ENCODE assay signal across 20 cellular contexts in genomic region chr11:23502821-23503220, GRCh38.
"Had no signal": no experiment of that assay in that cellular context is flagged by ENCODE, and none has a peak within 500 bp of the region (broad histone marks: within the 10 kb centered on the region; RNA-seq: fewer than 3 reads in every experiment).

No MANE protein-coding gene starts in this region.

- H3K36me3 Mint-ChIP-seq: activated naive CD8-positive, alpha-beta T cell treated with anti-CD3 and anti-CD28 coated beads, Interleukin-2, amount 10 ng/mL, durations not matched to agents 7 days and 5 days; naive thymus-derived CD4-positive, alpha-beta T cell; type B pancreatic cell had no signal

- H3K27ac Mint-ChIP-seq: activated B cell treated with CpG ODN at 0.5 μM for 24 hours; activated CD4-positive, alpha-beta T cell treated with anti-CD3 and anti-CD28 coated beads for 36 hours; activated naive CD4-positive, alpha-beta T cell treated with anti-CD3 and anti-CD28 coated beads for 36 hours; activated naive CD8-positive, alpha-beta T cell treated with anti-CD3 and anti-CD28 coated beads, Interleukin-2, amount 10 ng/mL, durations not matched to agents 7 days and 5 days; activated T-cell treated with anti-CD3 and anti-CD28 coated beads, Interleukin-2, amount 50 U/mL, for 72 hours; naive thymus-derived CD4-positive, alpha-beta T cell; type B pancreatic cell had no signal

- H3K4me3 ChIP-seq: lower lobe of right lung, spleen, thoracic aorta had no signal

- H3K27me3 ChIP-seq: foreskin keratinocyte, spleen had no signal

- H3K9me3 Mint-ChIP-seq: activated naive CD8-positive, alpha-beta T cell treated with anti-CD3 and anti-CD28 coated beads, Interleukin-2, amount 10 ng/mL, durations not matched to agents 7 days and 5 days; neural crest cell; type B pancreatic cell had no signal

- H3K27ac ChIP-seq: foreskin keratinocyte, lower lobe of right lung, spleen, thoracic aorta had no signal

- H3K4me1 Mint-ChIP-seq: activated B cell treated with CpG ODN at 0.5 μM for 24 hours; activated CD4-positive, alpha-beta T cell treated with anti-CD3 and anti-CD28 coated beads for 36 hours; activated naive CD8-positive, alpha-beta T cell treated with anti-CD3 and anti-CD28 coated beads, Interleukin-2, amount 10 ng/mL, durations not matched to agents 7 days and 5 days; neural crest cell had no signal

- DNase-seq: activated B cell treated with CpG ODN at 0.5 μM for 24 hours; activated CD4-positive, alpha-beta T cell treated with anti-CD3 and anti-CD28 coated beads for 36 hours; activated CD4-positive, alpha-beta T cell treated with anti-CD3 and anti-CD28 coated beads, Interleukin-2, amount 50 U/mL, for 48 hours; activated effector memory CD4-positive, alpha-beta T cell treated with Interleukin-2 at 50 U/mL for 16 hours; activated naive CD4-positive, alpha-beta T cell treated with anti-CD3 and anti-CD28 coated beads for 36 hours; activated naive CD8-positive, alpha-beta T cell treated with anti-CD3 and anti-CD28 coated beads, Interleukin-2, amount 10 ng/mL, durations not matched to agents 7 days and 5 days; activated T-cell treated with anti-CD3 and anti-CD28 coated beads, Interleukin-2, amount 50 U/mL, for 72 hours; anterior cingulate cortex; kidney; lower lobe of right lung; naive thymus-derived CD4-positive, alpha-beta T cell; retina; spleen; stimulated activated CD4-positive, alpha-beta T cell treated with anti-CD3 and anti-CD28 coated beads, Interleukin-4, amount 100 ng/mL, for 1 hour; stimulated activated naive CD4-positive, alpha-beta T cell; T1000 had no signal

- ATAC-seq: activated CD4-positive, alpha-beta T cell treated with anti-CD3 and anti-CD28 coated beads for 36 hours; activated T-cell treated with anti-CD3 and anti-CD28 coated beads, Interleukin-2, amount 50 U/mL, for 72 hours; foreskin keratinocyte; lower lobe of right lung; naive thymus-derived CD4-positive, alpha-beta T cell had no signal

- H3K4me1 ChIP-seq: foreskin keratinocyte, lower lobe of right lung, spleen had no signal

- H3K4me3 Mint-ChIP-seq: activated B cell treated with CpG ODN at 0.5 μM for 24 hours; activated CD4-positive, alpha-beta T cell treated with anti-CD3 and anti-CD28 coated beads for 36 hours; activated naive CD4-positive, alpha-beta T cell treated with anti-CD3 and anti-CD28 coated beads for 36 hours; activated naive CD8-positive, alpha-beta T cell treated with anti-CD3 and anti-CD28 coated beads, Interleukin-2, amount 10 ng/mL, durations not matched to agents 7 days and 5 days; activated T-cell treated with anti-CD3 and anti-CD28 coated beads, Interleukin-2, amount 50 U/mL, for 72 hours; naive thymus-derived CD4-positive, alpha-beta T cell; neural crest cell; type B pancreatic cell had no signal

- H3K9me3 ChIP-seq: lower lobe of right lung, spleen, thoracic aorta had no signal

- H3K36me3 ChIP-seq: lower lobe of right lung, spleen, thoracic aorta had no signal

- H3K27me3 Mint-ChIP-seq: activated B cell treated with CpG ODN at 0.5 μM for 24 hours; activated CD4-positive, alpha-beta T cell treated with anti-CD3 and anti-CD28 coated beads for 36 hours; activated naive CD8-positive, alpha-beta T cell treated with anti-CD3 and anti-CD28 coated beads, Interleukin-2, amount 10 ng/mL, durations not matched to agents 7 days and 5 days; naive thymus-derived CD4-positive, alpha-beta T cell; type B pancreatic cell had no signal
